ENCODE assay signal across 1 cellular context in genomic region chr14:61645247-61645646, GRCh38.
TF ChIP-seq lines count a peak whose summit lies in the region.

No MANE protein-coding gene starts in this region.

TF ChIP-seq in SK-N-SH, 30 proteins besides CTCF, POLR2A, EP300 and RAD21 (continued from another document):
- TF ChIP-seq REST (IDR thresholded peaks at IDR 0.05; ENCODE audit: low read depth, low read length) (no peak), NFIC (IDR thresholded peaks at IDR 0.05; ENCODE audit: borderline replicate concordance) (peak; percentile 4; the same call in 1 of the 2 replicates), RXRA (IDR thresholded peaks at IDR 0.05; ENCODE audit: borderline replicate concordance, low read depth) (no peak), GATA2 (CRISPR knock-in tag; IDR thresholded peaks at IDR 0.05) (no peak), SMC3 (IDR thresholded peaks at IDR 0.05; ENCODE audit: low read depth, low read length) (no peak)
